ENCODE assay signal across 9 cellular contexts in the genomic region with DNA sequence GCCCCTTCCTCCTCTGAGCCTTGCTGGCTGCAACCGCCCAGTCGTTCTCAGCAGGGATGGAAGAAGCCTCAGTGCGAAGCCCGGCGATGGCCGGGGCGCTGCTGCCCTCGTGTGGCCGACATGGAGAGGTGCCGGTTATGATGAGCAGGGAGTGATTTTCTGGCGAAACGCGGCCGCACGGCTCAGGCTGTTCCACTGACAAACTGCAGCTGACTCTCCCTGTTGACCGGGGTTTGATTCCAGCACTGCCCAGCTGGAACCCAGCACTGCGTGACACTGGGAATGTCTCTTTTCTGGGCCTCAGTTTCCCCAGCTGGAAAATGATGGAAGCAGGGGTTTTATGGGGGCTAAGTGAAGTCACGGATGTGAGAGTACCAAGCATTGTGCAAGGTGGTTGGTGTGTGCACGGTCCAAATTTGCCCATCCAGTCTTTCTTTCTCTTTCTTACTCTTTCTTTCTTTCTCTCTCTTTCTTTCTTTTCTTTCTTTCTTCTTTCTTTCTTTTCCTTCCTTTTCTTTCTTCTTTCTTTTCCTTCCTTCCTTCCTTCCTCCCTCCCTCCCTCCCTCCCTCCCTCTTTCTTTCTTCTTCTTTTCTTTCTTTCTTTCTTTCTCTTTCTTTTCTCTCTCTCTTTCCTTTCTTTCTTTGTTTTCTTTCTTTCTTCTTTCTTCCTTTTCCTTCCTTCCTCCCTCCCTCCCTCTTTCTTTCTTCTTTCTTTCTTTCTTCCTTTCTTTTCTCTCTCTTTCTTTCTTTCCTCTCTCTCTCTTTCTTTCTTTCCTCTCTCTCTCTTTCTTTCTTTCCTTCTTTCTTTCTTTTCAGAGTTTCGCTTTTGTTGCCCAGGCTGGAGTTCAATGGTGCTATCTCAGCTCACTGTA. TPM values are rescaled to one million over a fixed set of nuclear protein-coding genes. Genes with fewer than 3 reads are reported as not detected.
DNase-seq lines count a peak whose midpoint lies in the region; ATAC-seq lines count a peak whose summit lies in the region.
"Had no signal": no experiment of that assay in that cellular context is flagged by ENCODE, and none has a peak within 500 bp of the region (broad histone marks: within the 10 kb centered on the region; RNA-seq: fewer than 3 reads in every experiment).

No MANE protein-coding gene starts in this region.

- H3K9me3 Mint-ChIP-seq in activated CD8-positive, alpha-beta T cell treated with anti-CD3 and anti-CD28 coated beads, Interleukin-2, amount 10 ng/mL, durations not matched to agents 7 days and 5 days (ENCODE audit: insufficient read depth) = no peaks in the 10 kb centered on the region

- peaks cover 18% of the 10 kb centered on the region for H3K27me3 Mint-ChIP-seq in activated CD8-positive, alpha-beta T cell treated with anti-CD3 and anti-CD28 coated beads, Interleukin-2, amount 10 ng/mL, durations not matched to agents 7 days and 5 days (ENCODE audit: low read depth)

- H3K4me3 Mint-ChIP-seq in activated CD8-positive, alpha-beta T cell treated with anti-CD3 and anti-CD28 coated beads, Interleukin-2, amount 10 ng/mL, durations not matched to agents 7 days and 5 days = no peak overlapping the region

- no peaks in the 10 kb centered on the region for H3K36me3 Mint-ChIP-seq in activated CD8-positive, alpha-beta T cell treated with anti-CD3 and anti-CD28 coated beads, Interleukin-2, amount 10 ng/mL, durations not matched to agents 7 days and 5 days (ENCODE audit: low read depth)

- in situ Hi-C loops in Caki2 (cut with HindIII; ENCODE audit: low pct_unique_long_range_greater_than_20kb, low sequenced_read_pairs) = no loop called here

- peaks cover 10% of the 10 kb centered on the region for H3K4me1 Mint-ChIP-seq in activated CD8-positive, alpha-beta T cell treated with anti-CD3 and anti-CD28 coated beads, Interleukin-2, amount 10 ng/mL, durations not matched to agents 7 days and 5 days (ENCODE audit: low read depth)

- DNase-seq in Caki2 (ENCODE audit: low read depth) (peak; percentile 62), NCI-H774 (lab: John Stamatoyannopoulos, UW) (peak; percentile 24), medulla oblongata (ENCODE audit: extremely low spot score) (peak; percentile 76)
- peak; percentile 78 for DNase-seq in activated CD8-positive, alpha-beta T cell treated with anti-CD3 and anti-CD28 coated beads, Interleukin-2, amount 10 ng/mL, durations not matched to agents 7 days and 5 days
- peak; percentile 36 for DNase-seq in effector CD8-positive, alpha-beta T cell (lab: John Stamatoyannopoulos, UW)
- DNase-seq in stimulated activated CD8-positive, alpha-beta memory T cell treated with anti-CD3 and anti-CD28 coated beads, Interleukin-12 subunit alpha, Interleukin-12 subunit beta, amount 100 ng/mL, for 4 hours (ENCODE audit: low read depth) = peak; percentile 44

- no peak overlapping the region for H3K27ac Mint-ChIP-seq in activated CD8-positive, alpha-beta T cell treated with anti-CD3 and anti-CD28 coated beads, Interleukin-2, amount 10 ng/mL, durations not matched to agents 7 days and 5 days

- POLR2A ChIA-PET in activated CD8-positive, alpha-beta T cell treated with anti-CD3 and anti-CD28 coated beads, Interleukin-2, amount 10 ng/mL, durations not matched to agents 7 days and 5 days (lab: Charles Lee) = no interaction called here

- ATAC-seq in HG02970 (IDR thresholded peaks at IDR 0.05; ENCODE audit: low FRiP score, unreplicated experiment) (peak; percentile 68), GM21367 (IDR thresholded peaks at IDR 0.05; ENCODE audit: unreplicated experiment) (no peak)
- ATAC-seq in activated CD8-positive, alpha-beta T cell treated with anti-CD3 and anti-CD28 coated beads, Interleukin-2, amount 10 ng/mL, durations not matched to agents 7 days and 5 days = peak; percentile 93

- CTCF ChIA-PET in activated CD8-positive, alpha-beta T cell treated with anti-CD3 and anti-CD28 coated beads, Interleukin-2, amount 10 ng/mL, durations not matched to agents 7 days and 5 days (lab: Charles Lee) = interaction anchor here (0.6 to 7.3 kb wide), 10 partner anchors 9 to 157 kb away, joined by 4 to 43 read pairs (median 6); no protein-coding TSS in a partner anchor

RNA-seq across cellular contexts. Expression of a gene that starts 25.8 kb away (rescaled TPM):
- not detected in 2 replicates for total RNA-seq in Caki2 (2014; rRNA removed; shearing (Covaris generic); ENCODE audit: low replicate concordance)
- not detected for total RNA-seq in activated CD8-positive, alpha-beta T cell treated with anti-CD3 and anti-CD28 coated beads, Interleukin-2, amount 10 ng/mL, durations not matched to agents 7 days and 5 days
- total RNA-seq: T-helper 1 cell treated with Interleukin-12 subunit alpha and Interleukin-12 subunit beta and Interleukin-4 antibody, amounts not matched to agents 30 ng/mL and 1 ng/mL, for 36 hours had no signal

RNA-seq across cellular contexts. Expression of a gene that starts 42.8 kb away (rescaled TPM):
- total RNA-seq in Caki2 (2014; rRNA removed; shearing (Covaris generic); ENCODE audit: low replicate concordance) = 0.14 TPM in 1 of 2 replicates, not detected in the other
- under 1 TPM in 1 of 2 experiments, not detected in 1; 0.03 TPM for total RNA-seq in activated CD8-positive, alpha-beta T cell treated with anti-CD3 and anti-CD28 coated beads, Interleukin-2, amount 10 ng/mL, durations not matched to agents 7 days and 5 days

Comparison
In these comparisons a context has a peak if more than half of its experiments do, and no peak if none do; other contexts are left out.
1. DNase-seq: peak in every context shown above with its lines; median percentile 78 in activated CD8-positive, alpha-beta T cell treated with anti-CD3 and anti-CD28 coated beads, Interleukin-2, amount 10 ng/mL, durations not matched to agents 7 days and 5 days; 76 in medulla oblongata; 62 in Caki2; 44 in stimulated activated CD8-positive, alpha-beta memory T cell treated with anti-CD3 and anti-CD28 coated beads, Interleukin-12 subunit alpha, Interleukin-12 subunit beta, amount 100 ng/mL, for 4 hours; 36 in effector CD8-positive, alpha-beta T cell; 24 in NCI-H774.